In the genomic region with DNA sequence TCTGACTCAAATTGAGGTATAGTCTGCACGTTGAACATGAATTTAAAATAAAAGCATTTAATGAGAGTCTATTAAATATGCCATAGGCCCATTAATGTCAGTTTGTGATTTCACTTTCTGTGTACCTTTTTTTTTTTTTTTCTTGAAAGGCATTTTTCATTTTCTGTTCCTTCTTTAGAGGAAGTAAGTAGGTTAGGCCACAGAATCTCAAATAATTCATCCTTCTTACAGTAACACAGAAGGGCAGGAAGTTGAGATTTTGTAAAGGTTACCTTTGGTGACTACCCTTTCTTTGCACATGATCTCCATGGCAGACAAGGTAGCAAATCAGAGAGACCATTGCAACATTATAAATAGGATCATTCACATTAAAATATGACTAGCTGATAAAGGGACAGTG, we compare ENCODE assay signal across 9 cellular contexts. TPM values are rescaled to one million over a fixed set of nuclear protein-coding genes. Genes with fewer than 3 reads are reported as not detected.
DNase-seq lines count a peak whose midpoint lies in the region; ATAC-seq and TF ChIP-seq lines count a peak whose summit lies in the region.
"Had no signal": no experiment of that assay in that cellular context is flagged by ENCODE, and none has a peak within 500 bp of the region (broad histone marks: within the 10 kb centered on the region; RNA-seq: fewer than 3 reads in every experiment).

No MANE protein-coding gene starts in this region.

- H3K4me1 Mint-ChIP-seq in activated CD4-positive, alpha-beta T cell treated with anti-CD3 and anti-CD28 coated beads, Interleukin-2, amount 10 ng/mL, durations not matched to agents 24 days and 14 days, result peaks cover 34% of the 10 kb centered on the region
- peaks cover 29 to 45% of the 10 kb centered on the region in 2 donors for H3K4me1 Mint-ChIP-seq in natural killer cell treated with Interleukin-12 subunit alpha and Interleukin-12 subunit beta and Interleukin-15 and Interleukin-18, amount 100 ng/mL, for 72 hours (ENCODE audit: low read depth in 2 of 2)
- peaks cover 13% of the 10 kb centered on the region for H3K4me1 Mint-ChIP-seq in HFFc6 (ENCODE audit: low read depth)

- ATAC-seq in GM21825 (IDR thresholded peaks at IDR 0.05; ENCODE audit: unreplicated experiment), result peak; percentile 93
- peak; percentile 90 for ATAC-seq in HG03571 (IDR thresholded peaks at IDR 0.05; ENCODE audit: unreplicated experiment)
- ATAC-seq in natural killer cell treated with Interleukin-12 subunit alpha and Interleukin-12 subunit beta and Interleukin-15 and Interleukin-18, amount 100 ng/mL, for 72 hours, result peak in 1 of 2 donors; percentile 50
- ATAC-seq in SK-N-SH treated with all-trans-retinoic acid at 6 μM for 48 hours, result no peak

- peaks cover 5% of the 10 kb centered on the region for H3K27me3 Mint-ChIP-seq in activated CD4-positive, alpha-beta T cell treated with anti-CD3 and anti-CD28 coated beads, Interleukin-2, amount 10 ng/mL, durations not matched to agents 24 days and 14 days
- H3K27me3 Mint-ChIP-seq in natural killer cell treated with Interleukin-12 subunit alpha and Interleukin-12 subunit beta and Interleukin-15 and Interleukin-18, amount 100 ng/mL, for 72 hours, result no peaks in the 10 kb centered on the region
- H3K27me3 Mint-ChIP-seq in HFFc6 (ENCODE audit: insufficient read depth), result no peaks in the 10 kb centered on the region; the same call in 1 of the 2 replicates

- peaks cover 34% of the 10 kb centered on the region for H3K36me3 Mint-ChIP-seq in activated CD4-positive, alpha-beta T cell treated with anti-CD3 and anti-CD28 coated beads, Interleukin-2, amount 10 ng/mL, durations not matched to agents 24 days and 14 days (ENCODE audit: low read depth)
- peaks cover 12% of the 10 kb centered on the region for H3K36me3 Mint-ChIP-seq in natural killer cell treated with Interleukin-12 subunit alpha and Interleukin-12 subunit beta and Interleukin-15 and Interleukin-18, amount 100 ng/mL, for 72 hours
- H3K36me3 Mint-ChIP-seq in HFFc6 (ENCODE audit: low read depth), result no peaks in the 10 kb centered on the region

- no peak for TF ChIP-seq CTCF in HFFc6 (IDR thresholded peaks at IDR 0.05)

- peak overlapping the region; percentile 36 for H3K4me3 Mint-ChIP-seq in activated CD4-positive, alpha-beta T cell treated with anti-CD3 and anti-CD28 coated beads, Interleukin-2, amount 10 ng/mL, durations not matched to agents 24 days and 14 days
- H3K4me3 Mint-ChIP-seq in natural killer cell treated with Interleukin-12 subunit alpha and Interleukin-12 subunit beta and Interleukin-15 and Interleukin-18, amount 100 ng/mL, for 72 hours, result peak overlapping the region; percentile 54
- H3K4me3 Mint-ChIP-seq in HFFc6, result no peak overlapping the region

- H3K9me3 Mint-ChIP-seq in activated CD4-positive, alpha-beta T cell treated with anti-CD3 and anti-CD28 coated beads, Interleukin-2, amount 10 ng/mL, durations not matched to agents 24 days and 14 days, result peaks cover 5% of the 10 kb centered on the region
- H3K9me3 Mint-ChIP-seq in natural killer cell treated with Interleukin-12 subunit alpha and Interleukin-12 subunit beta and Interleukin-15 and Interleukin-18, amount 100 ng/mL, for 72 hours, result no peaks in the 10 kb centered on the region
- H3K9me3 Mint-ChIP-seq in HFFc6, result no peaks in the 10 kb centered on the region

- DNase-seq in activated CD4-positive, alpha-beta T cell treated with anti-CD3 and anti-CD28 coated beads, Interleukin-2, amount 10 ng/mL, durations not matched to agents 24 days and 14 days, result no peak
- no peak for DNase-seq in activated CD4-positive, alpha-beta T cell treated with anti-CD3 and anti-CD28 coated beads for 48 hours
- no peak for DNase-seq in natural killer cell treated with Interleukin-12 subunit alpha and Interleukin-12 subunit beta and Interleukin-15 and Interleukin-18, amount 100 ng/mL, for 72 hours (ENCODE audit: low spot score)
- DNase-seq in NCI-H2107 treated with DMSO at 0.1 percent for 48 hours (lab: John Stamatoyannopoulos, UW; ENCODE audit: unreplicated experiment) (no peak), HFFc6 (no peak)
- DNase-seq: SK-N-SH had no signal

- intact Hi-C loops in activated CD4-positive, alpha-beta T cell treated with anti-CD3 and anti-CD28 coated beads, Interleukin-2, amount 10 ng/mL, durations not matched to agents 24 days and 14 days (cut with micrococcal nuclease), result loop anchor here (2.0 to 10.0 kb wide), 5 partner anchors 104 to 581 kb away; no protein-coding TSS in a partner anchor

- H3K27ac Mint-ChIP-seq in activated CD4-positive, alpha-beta T cell treated with anti-CD3 and anti-CD28 coated beads, Interleukin-2, amount 10 ng/mL, durations not matched to agents 24 days and 14 days, result peak overlapping the region; percentile 72
- peak overlapping the region; percentile 31 to 81 for H3K27ac Mint-ChIP-seq in natural killer cell treated with Interleukin-12 subunit alpha and Interleukin-12 subunit beta and Interleukin-15 and Interleukin-18, amount 100 ng/mL, for 72 hours
- H3K27ac Mint-ChIP-seq in HFFc6, result no peak overlapping the region

TF ChIP-seq in SK-N-SH treated with all-trans-retinoic acid at 6 μM for 48 hours, 23 proteins besides CTCF, POLR2A, EP300 and RAD21:
- no peak for TF ChIP-seq BACH2 (CRISPR knock-in tag; IDR thresholded peaks at IDR 0.05; ENCODE audit: borderline replicate concordance)
- no peak for TF ChIP-seq ZFP3 (CRISPR knock-in tag; IDR thresholded peaks at IDR 0.05)
- no peak for TF ChIP-seq TOX (CRISPR knock-in tag; IDR thresholded peaks at IDR 0.05; ENCODE audit: borderline replicate concordance)
- no peak for TF ChIP-seq ESRRG (CRISPR knock-in tag; IDR thresholded peaks at IDR 0.05)
- TF ChIP-seq ZFP30 (CRISPR knock-in tag; IDR thresholded peaks at IDR 0.05), result no peak
- TF ChIP-seq OSR1 (CRISPR knock-in tag; IDR thresholded peaks at IDR 0.05), result no peak
- TF ChIP-seq ZC3H10 (CRISPR knock-in tag; IDR thresholded peaks at IDR 0.05), result no peak
- TF ChIP-seq, protein P1, sequence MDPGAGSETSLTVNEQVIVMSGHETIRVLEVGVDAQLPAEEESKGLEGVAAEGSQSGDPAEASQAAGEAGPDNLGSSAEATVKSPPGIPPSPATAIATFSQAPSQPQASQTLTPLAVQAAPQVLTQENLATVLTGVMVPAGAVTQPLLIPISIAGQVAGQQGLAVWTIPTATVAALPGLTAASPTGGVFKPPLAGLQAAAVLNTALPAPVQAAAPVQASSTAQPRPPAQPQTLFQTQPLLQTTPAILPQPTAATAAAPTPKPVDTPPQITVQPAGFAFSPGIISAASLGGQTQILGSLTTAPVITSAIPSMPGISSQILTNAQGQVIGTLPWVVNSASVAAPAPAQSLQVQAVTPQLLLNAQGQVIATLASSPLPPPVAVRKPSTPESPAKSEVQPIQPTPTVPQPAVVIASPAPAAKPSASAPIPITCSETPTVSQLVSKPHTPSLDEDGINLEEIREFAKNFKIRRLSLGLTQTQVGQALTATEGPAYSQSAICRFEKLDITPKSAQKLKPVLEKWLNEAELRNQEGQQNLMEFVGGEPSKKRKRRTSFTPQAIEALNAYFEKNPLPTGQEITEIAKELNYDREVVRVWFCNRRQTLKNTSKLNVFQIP (CRISPR knock-in tag; IDR thresholded peaks at IDR 0.05; ENCODE audit: borderline replicate concordance, low read depth), result no peak
- TF ChIP-seq, protein P2, sequence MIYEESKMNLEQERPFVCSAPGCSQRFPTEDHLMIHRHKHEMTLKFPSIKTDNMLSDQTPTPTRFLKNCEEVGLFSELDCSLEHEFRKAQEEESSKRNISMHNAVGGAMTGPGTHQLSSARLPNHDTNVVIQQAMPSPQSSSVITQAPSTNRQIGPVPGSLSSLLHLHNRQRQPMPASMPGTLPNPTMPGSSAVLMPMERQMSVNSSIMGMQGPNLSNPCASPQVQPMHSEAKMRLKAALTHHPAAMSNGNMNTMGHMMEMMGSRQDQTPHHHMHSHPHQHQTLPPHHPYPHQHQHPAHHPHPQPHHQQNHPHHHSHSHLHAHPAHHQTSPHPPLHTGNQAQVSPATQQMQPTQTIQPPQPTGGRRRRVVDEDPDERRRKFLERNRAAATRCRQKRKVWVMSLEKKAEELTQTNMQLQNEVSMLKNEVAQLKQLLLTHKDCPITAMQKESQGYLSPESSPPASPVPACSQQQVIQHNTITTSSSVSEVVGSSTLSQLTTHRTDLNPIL (CRISPR knock-in tag; IDR thresholded peaks at IDR 0.05; ENCODE audit: low read depth), result no peak
- no peak for TF ChIP-seq ZNF8 (CRISPR knock-in tag; IDR thresholded peaks at IDR 0.05)
- no peak for TF ChIP-seq ARNTL (CRISPR knock-in tag; IDR thresholded peaks at IDR 0.05; ENCODE audit: borderline replicate concordance, low read depth)
- TF ChIP-seq ISL1 (CRISPR knock-in tag; IDR thresholded peaks at IDR 0.05), result no peak
- no peak for TF ChIP-seq RARB (CRISPR knock-in tag; IDR thresholded peaks at IDR 0.05)
- TF ChIP-seq TCF4 (CRISPR knock-in tag; IDR thresholded peaks at IDR 0.05; ENCODE audit: borderline replicate concordance), result no peak

RNA-seq across cellular contexts. Expression of a gene that starts 9.6 kb away (rescaled TPM):
- 5.4 and 8.1 TPM in 2 replicates for total RNA-seq in activated CD4-positive, alpha-beta T cell treated with anti-CD3 and anti-CD28 coated beads, Interleukin-2, amount 10 ng/mL, durations not matched to agents 24 days and 14 days
- 10 to 100 TPM in 1 of 2 donors, 1 to 10 TPM in 1; 7.4 to 12.5 TPM for total RNA-seq in natural killer cell treated with Interleukin-12 subunit alpha and Interleukin-12 subunit beta and Interleukin-15 and Interleukin-18, amount 100 ng/mL, for 72 hours
- total RNA-seq in HFFc6 (2021; fragmentation: NEBNext Ultra II Directional; extraction: Animal tissue kit (Norgen Biotek cat#: 25700)), result 1 to 10 TPM; 7.4 to 8.8 (median 8.2) TPM
